9 cellular contexts compared by ENCODE assay signal in genomic region chr14:88129306-88130056, GRCh38.
DNase-seq lines count a peak whose midpoint lies in the region; ATAC-seq, FAIRE-seq and TF ChIP-seq lines count a peak whose summit lies in the region.
"Had no signal": no experiment of that assay in that cellular context is flagged by ENCODE, and none has a peak within 500 bp of the region (broad histone marks: within the 10 kb centered on the region; RNA-seq: fewer than 3 reads in every experiment).

No MANE protein-coding gene starts in this region.

- POLR2A ChIA-PET in CD4-positive, alpha-beta memory T cell (lab: Charles Lee; ENCODE audit: partially characterized antibody), result interaction anchor here (1.6 kb wide), 1 partner anchor 124 kb away, joined by 6 read pairs; the partner anchor contains the start of gene GPR65

- no peak overlapping the region for H3K27ac ChIP-seq in CD4-positive, alpha-beta memory T cell (ENCODE audit: low read depth, low read length)
- H3K27ac ChIP-seq in GM23338 (ENCODE audit: low read depth), result no peak overlapping the region
- H3K27ac ChIP-seq in skin epidermis, result peak overlapping the region in 13 of 21 experiments; percentile 44 to 80 (median 69)
- no peak overlapping the region for H3K27ac ChIP-seq in kidney (ENCODE audit: low read depth in 2 of 2, low read length in 2 of 2)

- FAIRE-seq in kidney (lab: Jason Lieb, UNC), result no peak
- FAIRE-seq: frontal cortex had no signal

- no peak for DNase-seq in CD4-positive, alpha-beta memory T cell
- peak; percentile 28 for DNase-seq in GM23338 (ENCODE audit: low spot score)
- peak; percentile 59 for DNase-seq in SIG-M5 treated with dmso at 0.1 percent for 504 hours (lab: John Stamatoyannopoulos, UW; ENCODE audit: unreplicated experiment)
- DNase-seq in foreskin fibroblast, result peak; percentile 75 to 82
- no peak for DNase-seq in kidney
- DNase-seq in activated naive CD4-positive, alpha-beta T cell treated with Interleukin-2 at 50 U/mL for 16 hours, result no peak

- H3K4me3 ChIP-seq in CD4-positive, alpha-beta memory T cell (ENCODE audit: low read length in 2 of 2), result no peak overlapping the region
- H3K4me3 ChIP-seq in GM23338, result no peak overlapping the region
- no peak overlapping the region for H3K4me3 ChIP-seq in foreskin fibroblast (ENCODE audit: low read depth in 1 of 2, low read length in 2 of 2)
- no peak overlapping the region for H3K4me3 ChIP-seq in skin epidermis
- no peak overlapping the region for H3K4me3 ChIP-seq in kidney (ENCODE audit: low read length in 2 of 2)

- H3K9me3 Mint-ChIP-seq in CD4-positive, alpha-beta memory T cell, result peaks cover 6 to 40% (median 26%) of the 10 kb centered on the region in 8 donors
- 0 out of 3 replicates have a peak, but pooled peaks cover 8% of the 10 kb centered on the region for H3K9me3 Mint-ChIP-seq in GM23338

- no peaks in the 10 kb centered on the region for H4K20me1 ChIP-seq in GM23338 (replicated peaks; ENCODE audit: insufficient read depth)

- H3K9me3 ChIP-seq in CD4-positive, alpha-beta memory T cell (ENCODE audit: control insufficient read depth in 1 of 2, low read length in 2 of 2), result no peaks in the 10 kb centered on the region
- H3K9me3 ChIP-seq in kidney (ENCODE audit: control insufficient read depth in 1 of 2, low read length in 2 of 2), result no peaks in the 10 kb centered on the region

- peak; percentile 60 for ATAC-seq in GM23338
- no peak for ATAC-seq in GM18870 (IDR thresholded peaks at IDR 0.05; ENCODE audit: unreplicated experiment)

- H3K36me3 Mint-ChIP-seq in CD4-positive, alpha-beta memory T cell, result peaks cover 6 to 16% of the 10 kb centered on the region in 2 donors
- no peaks in the 10 kb centered on the region for H3K36me3 Mint-ChIP-seq in GM23338 (ENCODE audit: low read depth)

- H3K4me1 ChIP-seq in CD4-positive, alpha-beta memory T cell (ENCODE audit: insufficient read depth, low read length), result peaks cover 32% of the 10 kb centered on the region
- H3K4me1 ChIP-seq in GM23338 (ENCODE audit: insufficient read depth) (no peaks in the 10 kb centered on the region), kidney (ENCODE audit: control insufficient read depth in 1 of 2, insufficient read depth in 1 of 2, low read depth in 1 of 2, low read length in 2 of 2) (no peaks in the 10 kb centered on the region)

- peak in 1 of 2 experiments; percentile 57; a peak in 2 of 4 replicates for TF ChIP-seq CTCF in GM23338 (conservative IDR thresholded peaks at IDR 0.05; ENCODE audit: low read depth in 2 of 2)
- peak; percentile 2 for TF ChIP-seq CTCF in foreskin fibroblast (IDR thresholded peaks at IDR 0.05; ENCODE audit: low read depth, low read length)
- no peak for TF ChIP-seq CTCF in kidney (IDR thresholded peaks at IDR 0.05; ENCODE audit: borderline replicate concordance, extremely low read depth, insufficient read depth)

- no peaks in the 10 kb centered on the region for H3F3A ChIP-seq in GM23338 (replicated peaks; ENCODE audit: low read depth)

- no peak overlapping the region for H3K9ac ChIP-seq in kidney (ENCODE audit: low read length in 2 of 2)

- peaks cover 4 to 11% of the 10 kb centered on the region in 2 donors for H3K27me3 Mint-ChIP-seq in CD4-positive, alpha-beta memory T cell
- peaks cover 3% of the 10 kb centered on the region for H3K27me3 Mint-ChIP-seq in GM23338 (ENCODE audit: insufficient read depth, low read depth, poor library complexity)

- H3K79me2 ChIP-seq in GM23338 (replicated peaks; ENCODE audit: insufficient read depth), result no peaks in the 10 kb centered on the region

- peak overlapping the region; percentile 81; the same call in 1 of the 2 replicates for H2AFZ ChIP-seq in GM23338

- H3K4me1 Mint-ChIP-seq in CD4-positive, alpha-beta memory T cell, result peaks cover 17 to 36% (median 24%) of the 10 kb centered on the region in 4 donors
- no peaks in the 10 kb centered on the region for H3K4me1 Mint-ChIP-seq in GM23338

- no peak overlapping the region for H3K4me2 ChIP-seq in GM23338

- CTCF ChIA-PET in CD4-positive, alpha-beta memory T cell (lab: Charles Lee; ENCODE audit: partially characterized antibody), result interaction anchor here (1.2 to 1.7 kb wide), 5 partner anchors 103 to 184 kb away, joined by 4 to 5 read pairs (median 4); partner anchors contain the start of gene GALC

- peak overlapping the region in 6 of 7 donors; percentile 60 to 85 (median 76) for H3K27ac Mint-ChIP-seq in CD4-positive, alpha-beta memory T cell
- no peak overlapping the region for H3K27ac Mint-ChIP-seq in GM23338

- H3K36me3 ChIP-seq in CD4-positive, alpha-beta memory T cell (ENCODE audit: insufficient read depth, low read length), result no peaks in the 10 kb centered on the region
- no peaks in the 10 kb centered on the region for H3K36me3 ChIP-seq in GM23338 (ENCODE audit: insufficient read depth)
- H3K36me3 ChIP-seq in kidney (ENCODE audit: control insufficient read depth in 1 of 2, insufficient read depth in 2 of 2, low read length in 2 of 2), result no peaks in the 10 kb centered on the region

- H3K9me2 ChIP-seq in GM23338 (ENCODE audit: insufficient read depth), result 0 out of 2 replicates have a peak, but pooled peaks cover 11% of the 10 kb centered on the region

- intact Hi-C loops in CD4-positive, alpha-beta memory T cell (cut with micrococcal nuclease), result loop anchor here (2.0 kb wide), 1 partner anchor 325 kb away; no protein-coding TSS in a partner anchor
- intact Hi-C loops in kidney (cut with DNase I), result no loop called here

- no peaks in the 10 kb centered on the region for H3K27me3 ChIP-seq in CD4-positive, alpha-beta memory T cell (ENCODE audit: insufficient read depth, low read length)
- H3K27me3 ChIP-seq in GM23338 (ENCODE audit: insufficient read depth), result no peaks in the 10 kb centered on the region

- peak overlapping the region in 7 of 8 donors; percentile 5 to 72 (median 55) for H3K4me3 Mint-ChIP-seq in CD4-positive, alpha-beta memory T cell
- H3K4me3 Mint-ChIP-seq in GM23338, result no peak overlapping the region

TF ChIP-seq in GM23338, 12 proteins besides CTCF, POLR2A, EP300 and RAD21:
- TF ChIP-seq STAT1 (IDR thresholded peaks at IDR 0.05; ENCODE audit: unreplicated experiment) (no peak), EZH2 (IDR thresholded peaks at IDR 0.05; ENCODE audit: low read depth, unreplicated experiment) (no peak), NANOG (IDR thresholded peaks at IDR 0.05; ENCODE audit: borderline replicate concordance) (no peak), JUNB (IDR thresholded peaks at IDR 0.05; ENCODE audit: unreplicated experiment) (no peak), ZNF114 (CRISPR knock-in tag; IDR thresholded peaks at IDR 0.05) (no peak), CREB1 (CRISPR knock-in tag; IDR thresholded peaks at IDR 0.05; ENCODE audit: low read depth) (no peak), ZNF331 (CRISPR knock-in tag; IDR thresholded peaks at IDR 0.05; ENCODE audit: low read depth) (no peak), EZH2phosphoT487 (IDR thresholded peaks at IDR 0.05; ENCODE audit: unreplicated experiment) (no peak)
- TF ChIP-seq, protein P1, sequence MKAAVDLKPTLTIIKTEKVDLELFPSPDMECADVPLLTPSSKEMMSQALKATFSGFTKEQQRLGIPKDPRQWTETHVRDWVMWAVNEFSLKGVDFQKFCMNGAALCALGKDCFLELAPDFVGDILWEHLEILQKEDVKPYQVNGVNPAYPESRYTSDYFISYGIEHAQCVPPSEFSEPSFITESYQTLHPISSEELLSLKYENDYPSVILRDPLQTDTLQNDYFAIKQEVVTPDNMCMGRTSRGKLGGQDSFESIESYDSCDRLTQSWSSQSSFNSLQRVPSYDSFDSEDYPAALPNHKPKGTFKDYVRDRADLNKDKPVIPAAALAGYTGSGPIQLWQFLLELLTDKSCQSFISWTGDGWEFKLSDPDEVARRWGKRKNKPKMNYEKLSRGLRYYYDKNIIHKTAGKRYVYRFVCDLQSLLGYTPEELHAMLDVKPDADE (IDR thresholded peaks at IDR 0.05), result no peak
TF ChIP-seq in GM23338: peak in this region for 0.

Comparison
In these comparisons a context has a peak if more than half of its experiments do, and no peak if none do; other contexts are left out.
1. DNase-seq: peak in GM23338 (single experiment), SIG-M5 treated with dmso at 0.1 percent for 504 hours (single experiment) and foreskin fibroblast (2 of 2); none in CD4-positive, alpha-beta memory T cell (0 of 5), kidney (single experiment) and activated naive CD4-positive, alpha-beta T cell treated with Interleukin-2 at 50 U/mL for 16 hours (single experiment).
2. H3K27ac ChIP-seq: peak in skin epidermis (13 of 21); none in CD4-positive, alpha-beta memory T cell (single experiment), GM23338 (single experiment) and kidney (0 of 2).